Comparison of ENCODE assay signal across 18 cellular contexts in the genomic region with DNA sequence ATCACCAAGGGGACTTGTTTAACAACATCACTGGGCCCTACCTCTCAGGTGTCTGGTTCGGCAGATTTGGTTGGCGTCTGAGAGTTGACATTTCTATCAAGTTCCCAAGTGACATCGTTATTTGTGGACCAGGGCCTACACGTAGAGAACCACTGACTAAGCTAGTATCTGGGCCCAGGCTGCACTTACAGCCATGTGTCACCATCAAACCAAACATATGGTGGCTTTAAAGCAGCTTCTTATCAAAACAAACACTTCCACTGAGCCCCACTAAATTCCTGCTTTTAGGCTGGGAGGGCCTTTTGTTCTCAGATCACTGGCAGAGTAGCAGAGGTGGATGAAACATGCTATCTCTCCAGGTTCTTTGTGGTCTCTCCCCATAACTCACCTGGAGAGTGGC.
"Had no signal": no experiment of that assay in that cellular context is flagged by ENCODE, and none has a peak within 500 bp of the region (broad histone marks: within the 10 kb centered on the region; RNA-seq: fewer than 3 reads in every experiment).

No MANE protein-coding gene starts in this region.

- H3K4me3 ChIP-seq: adrenal gland, hepatocyte, lung had no signal

- H3K27me3 ChIP-seq: adrenal gland, hepatocyte had no signal

- H3K36me3 ChIP-seq: adrenal gland had no signal

- ATAC-seq: activated CD4-positive, alpha-beta T cell treated with anti-CD3 and anti-CD28 coated beads for 36 hours; activated naive CD4-positive, alpha-beta T cell treated with anti-CD3 and anti-CD28 coated beads, Interleukin-2, amount 50 U/mL, for 72 hours; sciatic nerve; stimulated activated effector memory CD8-positive, alpha-beta T cell treated with anti-CD3 and anti-CD28 coated beads, Interleukin-12 subunit alpha, Interleukin-12 subunit beta, amount 100 ng/mL, for 72 hours; WTC11 had no signal

- H3K9me3 ChIP-seq: adrenal gland had no signal

- H3K27ac ChIP-seq: adrenal gland, hepatocyte had no signal

- DNase-seq: activated CD4-positive, alpha-beta memory T cell treated with anti-CD3 and anti-CD28 coated beads for 36 hours; activated CD4-positive, alpha-beta T cell treated with anti-CD3 and anti-CD28 coated beads for 36 hours; activated gamma-delta T cell treated with Interleukin-2 at 50 U/mL for 16 hours; activated T-cell treated with anti-CD3 and anti-CD28 coated beads for 4 hours; adrenal gland; cerebellar nuclear complex; cortex of kidney; effector CD4-positive, alpha-beta T cell; islet precursor cell; nephron progenitor cell; nucleus accumbens; stimulated activated CD4-positive, alpha-beta T cell treated with anti-CD3 and anti-CD28 coated beads, Interleukin-4, amount 100 ng/mL, for 24 hours had no signal
